Comparison of ENCODE assay signal across 12 cellular contexts in genomic region chr15:64694816-64695215, GRCh38.
DNase-seq lines count a peak whose midpoint lies in the region; ATAC-seq, FAIRE-seq and TF ChIP-seq lines count a peak whose summit lies in the region.
"Had no signal": no experiment of that assay in that cellular context is flagged by ENCODE, and none has a peak within 500 bp of the region (broad histone marks: within the 10 kb centered on the region; RNA-seq: fewer than 3 reads in every experiment).

No MANE protein-coding gene starts in this region.

- H3K27ac ChIP-seq in colonic mucosa (peak overlapping the region; percentile 41), substantia nigra (ENCODE audit: low read depth, low read length, poor library complexity, severe bottlenecking) (peak overlapping the region; percentile 82)
- H3K27ac ChIP-seq: 22Rv1 had no signal

- H3K27me3 ChIP-seq in colonic mucosa: no peaks in the 10 kb centered on the region

- ATAC-seq in naive B cell (ENCODE audit: low read depth in 2 of 2): no peak
- ATAC-seq in HG02798 (IDR thresholded peaks at IDR 0.05; ENCODE audit: poor library complexity, unreplicated experiment): no peak
- no peak for ATAC-seq in mucosa of descending colon

- TF ChIP-seq POLR2A in GM12892 (IDR thresholded peaks at IDR 0.05; ENCODE audit: low read depth, low read length): no peak

- no peaks in the 10 kb centered on the region for H3K36me3 Mint-ChIP-seq in naive B cell

- H3K4me3 Mint-ChIP-seq in naive B cell: peak overlapping the region in 7 of 8 donors; percentile 28 to 79 (median 51)

- H3K36me3 ChIP-seq in colonic mucosa (peaks cover 6% of the 10 kb centered on the region), mucosa of descending colon (ENCODE audit: low read depth) (no peaks in the 10 kb centered on the region)

- peak overlapping the region; percentile 33 to 94 (median 86) for H3K27ac Mint-ChIP-seq in naive B cell

- TF ChIP-seq CTCF in colonic mucosa (IDR thresholded peaks at IDR 0.05) (no peak), mucosa of descending colon (IDR thresholded peaks at IDR 0.05) (no peak)

- DNase-seq in NCI-H2227 (lab: John Stamatoyannopoulos, UW; ENCODE audit: unreplicated experiment): peak; percentile 39
- DNase-seq in NCI-H2227 treated with DMSO at 0.1 percent for 48 hours (lab: John Stamatoyannopoulos, UW): no peak
- no peak for DNase-seq in colonic mucosa
- DNase-seq in naive B cell: no peak
- peak in 5 of 49 donors; percentile 18 to 43 (median 30) for DNase-seq in substantia nigra (lab: John Stamatoyannopoulos, UW)
- DNase-seq in GM12892 (ENCODE audit: insufficient read length): no peak
- DNase-seq in mucosa of descending colon: no peak
- DNase-seq: COR-L47, NCI-H526 had no signal

- H3K9ac ChIP-seq in colonic mucosa (ENCODE audit: low read depth in 2 of 2, low read length in 2 of 2): no peak overlapping the region

- no peaks in the 10 kb centered on the region for H3K27me3 Mint-ChIP-seq in naive B cell

- no peaks in the 10 kb centered on the region for H3K9me3 Mint-ChIP-seq in naive B cell

- H3K4me3 ChIP-seq in colonic mucosa (no peak overlapping the region), mucosa of descending colon (no peak overlapping the region)
- H3K4me3 ChIP-seq: thoracic aorta had no signal

- intact Hi-C loops in colonic mucosa (cut with DNase I) (no loop called here), mucosa of descending colon (cut with DNase I, micrococcal nuclease) (no loop called here)

- H3K9me3 ChIP-seq in colonic mucosa (no peaks in the 10 kb centered on the region), mucosa of descending colon (no peaks in the 10 kb centered on the region)
- H3K9me3 ChIP-seq: thoracic aorta had no signal

- FAIRE-seq in GM12892 (lab: Jason Lieb, UNC): no peak

- H3K4me1 ChIP-seq in colonic mucosa: no peaks in the 10 kb centered on the region
- peaks cover 14% of the 10 kb centered on the region for H3K4me1 ChIP-seq in mucosa of descending colon (ENCODE audit: low read depth)

- peaks cover 37 to 83% (median 63%) of the 10 kb centered on the region in 3 donors for H3K4me1 Mint-ChIP-seq in naive B cell
